7 cellular contexts compared by ENCODE assay signal in the genomic region with DNA sequence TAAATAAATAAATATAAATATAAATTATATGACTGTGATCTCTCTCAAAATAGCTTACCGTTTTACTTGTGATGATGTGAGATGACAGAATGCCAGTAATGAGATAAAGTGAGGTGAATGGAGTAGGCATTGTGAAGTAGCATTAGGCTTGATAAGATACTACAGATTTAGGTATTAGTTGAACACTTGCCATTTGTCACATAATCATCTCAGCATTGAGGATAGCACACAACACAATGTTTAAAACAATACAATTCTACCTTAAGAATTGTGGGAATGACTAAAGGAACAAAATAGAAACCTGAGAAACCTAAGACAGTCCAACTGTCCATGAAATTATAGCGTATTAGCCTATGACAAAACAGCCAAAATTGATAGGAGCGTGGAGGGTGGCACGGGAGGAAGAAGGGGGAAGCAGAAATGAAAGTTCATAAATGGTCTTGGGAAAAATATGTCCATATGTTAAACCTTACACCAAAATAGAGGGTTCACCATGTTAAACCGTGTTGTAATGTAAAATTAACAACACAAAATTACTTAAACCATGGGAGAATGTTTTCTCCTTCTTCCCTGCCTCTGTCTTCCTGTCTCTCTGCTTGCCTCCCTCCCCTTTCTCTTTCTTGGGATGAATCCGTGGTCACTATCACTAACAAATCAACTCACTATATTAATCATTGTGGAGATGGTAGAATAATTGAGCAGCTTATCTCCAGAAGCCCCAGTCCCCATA. TPM values are rescaled to one million over a fixed set of nuclear protein-coding genes. Genes with fewer than 3 reads are reported as not detected.
A peak's percentile ranks its signal among the peaks of the same experiment; 100 is the strongest.
DNase-seq lines count a peak whose midpoint lies in the region; FAIRE-seq and TF ChIP-seq lines count a peak whose summit lies in the region.

No MANE protein-coding gene starts in this region.

- peaks cover 35% of the 10 kb centered on the region for H3K4me1 Mint-ChIP-seq in neural crest cell

- peak overlapping the region; percentile 99 for H3K27ac Mint-ChIP-seq in neural crest cell (ENCODE audit: unreplicated experiment)

- H3K4me1 ChIP-seq in OCI-LY7 (ENCODE audit: insufficient read depth, low read length, poor library complexity, severe bottlenecking), result peaks cover 42% of the 10 kb centered on the region
- H3K4me1 ChIP-seq in effector memory CD4-positive, alpha-beta T cell (ENCODE audit: control insufficient read depth, insufficient read depth, low read length, poor library complexity, severe bottlenecking), result peaks cover 7% of the 10 kb centered on the region

- no peaks in the 10 kb centered on the region for H3K27me3 ChIP-seq in effector memory CD4-positive, alpha-beta T cell (replicated peaks; ENCODE audit: control insufficient read depth, insufficient read depth, low read length, poor library complexity, severe bottlenecking)

- H3K4me3 Mint-ChIP-seq in neural crest cell, result peak overlapping the region; percentile 94

- peak overlapping the region; percentile 70 for H3K4me3 ChIP-seq in OCI-LY7 (ENCODE audit: low read depth, low read length, poor library complexity, severe bottlenecking)
- H3K4me3 ChIP-seq in effector memory CD4-positive, alpha-beta T cell (ENCODE audit: insufficient read depth, low read depth, low read length, poor library complexity, severe bottlenecking), result peak overlapping the region; percentile 70

- no TSS peak for BruUV-seq in OCI-LY7 (replicated peaks; lab: Mats Ljungman, UMichigan)

- peak; percentile 54 for FAIRE-seq in GM19239 (lab: Jason Lieb, UNC)

- H3K27ac ChIP-seq in OCI-LY7 (ENCODE audit: low read depth, low read length, poor library complexity, severe bottlenecking), result peak overlapping the region; percentile 93
- H3K27ac ChIP-seq in effector memory CD4-positive, alpha-beta T cell (ENCODE audit: insufficient read depth, low read length, poor library complexity, severe bottlenecking), result peak overlapping the region; percentile 79

- no peaks in the 10 kb centered on the region for H3K9me3 Mint-ChIP-seq in neural crest cell

- peak overlapping the region; percentile 72 for H3K4me2 ChIP-seq in OCI-LY7 (ENCODE audit: low read length)

- POLR2A ChIA-PET in OCI-LY7 (lab: Charles Lee), result interaction anchor here (0.6 to 16.1 kb wide), 6 partner anchors 8 to 151 kb away, joined by 3 to 793 read pairs (median 5); a partner anchor contains a TSS

- H3K9me2 ChIP-seq in OCI-LY7 (ENCODE audit: insufficient read depth, low read length), result no peaks in the 10 kb centered on the region

- H3K79me2 ChIP-seq in OCI-LY7 (ENCODE audit: insufficient read depth, low read depth, low read length), result no peaks in the 10 kb centered on the region

- H2AFZ ChIP-seq in OCI-LY7 (ENCODE audit: low read length), result peak overlapping the region; percentile 33; the same call in 1 of the 2 replicates

- H4K20me1 ChIP-seq in OCI-LY7 (ENCODE audit: insufficient read depth, low read length), result no peaks in the 10 kb centered on the region

- H3K36me3 ChIP-seq in OCI-LY7 (ENCODE audit: insufficient read depth, low read length), result no peaks in the 10 kb centered on the region
- H3K36me3 ChIP-seq in effector memory CD4-positive, alpha-beta T cell (ENCODE audit: control insufficient read depth, insufficient read depth, low read length), result no peaks in the 10 kb centered on the region

- H3K9me3 ChIP-seq in OCI-LY7 (ENCODE audit: low read length), result no peaks in the 10 kb centered on the region
- no peaks in the 10 kb centered on the region for H3K9me3 ChIP-seq in effector memory CD4-positive, alpha-beta T cell (ENCODE audit: control insufficient read depth, low read length)

- H3K27me3 Mint-ChIP-seq in neural crest cell (ENCODE audit: low read depth), result peaks cover 2% of the 10 kb centered on the region

- TF ChIP-seq CTCF in OCI-LY7 (conservative IDR thresholded peaks at IDR 0.05; ENCODE audit: low read length) (no peak), neural crest cell (conservative IDR thresholded peaks at IDR 0.05) (no peak)

- DNase-seq in GM19239 (ENCODE audit: insufficient read length, low spot score), result no peak
- peak; percentile 58 for DNase-seq in OCI-LY7 (ENCODE audit: low spot score)
- no peak for DNase-seq in effector memory CD4-positive, alpha-beta T cell
- DNase-seq in neural crest cell (ENCODE audit: low read depth, low spot score), result no peak
- DNase-seq in stimulated activated naive CD4-positive, alpha-beta T cell (lab: John Stamatoyannopoulos, UW), result no peak
- no peak for DNase-seq in NCI-H446 (lab: John Stamatoyannopoulos, UW)
- DNase-seq in posterior cingulate gyrus, result no peak

- CTCF ChIA-PET in OCI-LY7 (lab: Charles Lee; ENCODE audit: unreplicated experiment), result interaction anchor here (0.6 kb wide), 1 partner anchor 28 kb away, joined by 3 read pairs; no protein-coding TSS in a partner anchor

- no peaks in the 10 kb centered on the region for H3K36me3 Mint-ChIP-seq in neural crest cell (ENCODE audit: low read depth)

- intact Hi-C loops in OCI-LY7 (cut with micrococcal nuclease; ENCODE audit: unreplicated experiment), result no loop called here
- intact Hi-C loops in posterior cingulate gyrus (cut with DNase I), result no loop called here

RNA-seq across cellular contexts. Expression of a gene that starts 33.1 kb away (rescaled TPM):
- 0.18 and 0.69 TPM in 2 replicates for total RNA-seq in OCI-LY7 (2014; rRNA removed; shearing (Covaris generic))
- total RNA-seq in OCI-LY7 (2022), result 0.57 and 0.72 TPM in 2 replicates
- total RNA-seq in neural crest cell, result 1.7 and 2.4 TPM in 2 replicates
